ENCODE assay signal across 14 cellular contexts in the genomic region with DNA sequence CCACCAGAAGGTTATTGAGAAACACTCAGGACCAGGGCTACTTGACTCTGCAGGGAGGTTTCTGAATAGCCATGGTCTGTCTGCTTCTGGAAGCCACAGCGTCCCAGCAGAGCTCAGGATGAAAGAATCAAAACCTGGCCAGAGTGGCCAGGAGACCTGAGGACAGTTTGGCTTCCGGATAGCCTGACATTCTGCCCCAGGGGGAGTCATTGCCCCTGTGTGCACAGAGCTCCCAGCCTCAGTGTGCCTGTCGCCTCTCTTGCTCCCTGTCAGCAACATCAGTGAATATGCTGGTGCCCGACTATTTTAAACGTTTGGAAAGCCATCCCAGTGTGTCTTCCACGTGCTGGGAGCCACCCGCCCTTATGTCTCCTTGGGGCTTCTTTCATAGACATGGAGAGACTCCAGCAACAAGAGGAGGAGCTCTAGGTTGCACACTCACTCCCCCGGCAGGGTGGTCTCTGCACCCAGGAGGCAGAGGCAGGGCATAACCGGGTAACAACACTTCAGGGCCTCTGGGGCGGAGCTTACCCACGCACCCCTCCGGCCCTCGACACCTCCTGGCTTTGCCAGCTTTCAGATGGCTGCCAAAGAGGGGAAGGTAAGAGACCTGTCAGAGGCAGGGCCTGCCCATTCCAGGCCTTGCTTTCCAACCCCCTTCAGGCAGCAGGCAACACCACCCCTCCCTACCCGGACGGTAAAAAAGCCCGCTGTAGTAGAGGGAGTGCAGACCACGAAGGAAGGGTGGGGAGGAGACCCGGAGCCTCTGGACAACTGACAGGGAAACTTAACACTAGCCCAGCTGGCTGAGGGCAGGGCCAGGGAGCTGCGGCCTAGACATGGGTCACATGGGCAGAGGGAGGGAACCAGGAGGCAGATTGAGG. TPM values are rescaled to one million over a fixed set of nuclear protein-coding genes. Genes with fewer than 3 reads are reported as not detected.
DNase-seq lines count a peak whose midpoint lies in the region; ATAC-seq lines count a peak whose summit lies in the region.
"Had no signal": no experiment of that assay in that cellular context is flagged by ENCODE, and none has a peak within 500 bp of the region (broad histone marks: within the 10 kb centered on the region; RNA-seq: fewer than 3 reads in every experiment).

No MANE protein-coding gene starts in this region.

- DNase-seq in Right ventricle myocardium inferior (ENCODE audit: missing footprints) (no peak), left ventricle myocardium superior (no peak), SK-N-DZ (ENCODE audit: low spot score) (peak; percentile 30), mesenteric fat pad (ENCODE audit: low spot score) (peak; percentile 77), ureter (ENCODE audit: low spot score) (peak; percentile 41), COR-L47 (lab: John Stamatoyannopoulos, UW) (no peak), kidney tubule cell (ENCODE audit: low spot score) (no peak)
- DNase-seq: activated CD4-positive, alpha-beta T cell treated with anti-CD3 and anti-CD28 coated beads, Interleukin-2, amount 50 U/mL, for 1 hour; amniotic stem cell; NK-92 treated with Interleukin-12 subunit alpha and Interleukin-12 subunit beta, amount 100 ng/mL, for 24 hours; SHP77; stimulated activated CD4-positive, alpha-beta T cell treated with anti-CD3 and anti-CD28 coated beads, Interleukin-15, amount 100 ng/mL, for 24 hours; substantia nigra had no signal

- intact Hi-C loops in Right ventricle myocardium inferior (cut with DNase I) (no loop called here), left ventricle myocardium superior (cut with micrococcal nuclease) (no loop called here)

- ATAC-seq in Right ventricle myocardium inferior = peak; percentile 42
- ATAC-seq in left ventricle myocardium superior = no peak
- ATAC-seq in GM21717 (IDR thresholded peaks at IDR 0.05; ENCODE audit: unreplicated experiment) = no peak

RNA-seq across cellular contexts. Expression of a gene that starts 19.0 kb away (rescaled TPM):
- total RNA-seq in Right ventricle myocardium inferior = 0.68 TPM
- total RNA-seq in left ventricle myocardium superior = 1.2 TPM
- polyA plus RNA-seq in SK-N-DZ (2014; cell fraction: cytosol; rRNA removed) = 0.16 and 0.27 TPM in 2 replicates
- not detected in 2 replicates for polyA plus RNA-seq in SK-N-DZ (2014; cell fraction: nucleus; rRNA removed)
- 3.4 TPM for total RNA-seq in mesenteric fat pad
- total RNA-seq in ureter = 1.2 TPM

RNA-seq across cellular contexts. Expression of a gene that starts 29.7 kb away (rescaled TPM):
- total RNA-seq in Right ventricle myocardium inferior (3.2 TPM), left ventricle myocardium superior (1.9 TPM), mesenteric fat pad (not detected), ureter (not detected)
- polyA plus RNA-seq in SK-N-DZ (2014; cell fraction: cytosol; rRNA removed) = 0.23 TPM in 1 of 2 replicates, not detected in the other
- polyA plus RNA-seq in SK-N-DZ (2014; cell fraction: nucleus; rRNA removed) = 0.25 TPM in 1 of 2 replicates, not detected in the other

Comparison
In these comparisons a context has a peak if more than half of its experiments do, and no peak if none do; other contexts are left out.
1. DNase-seq: peak in SK-N-DZ (single experiment), mesenteric fat pad (single experiment) and ureter (single experiment); none in Right ventricle myocardium inferior (single experiment), left ventricle myocardium superior (single experiment), COR-L47 (single experiment) and kidney tubule cell (single experiment).